Comparison of ENCODE assay signal across 20 cellular contexts in the genomic region with DNA sequence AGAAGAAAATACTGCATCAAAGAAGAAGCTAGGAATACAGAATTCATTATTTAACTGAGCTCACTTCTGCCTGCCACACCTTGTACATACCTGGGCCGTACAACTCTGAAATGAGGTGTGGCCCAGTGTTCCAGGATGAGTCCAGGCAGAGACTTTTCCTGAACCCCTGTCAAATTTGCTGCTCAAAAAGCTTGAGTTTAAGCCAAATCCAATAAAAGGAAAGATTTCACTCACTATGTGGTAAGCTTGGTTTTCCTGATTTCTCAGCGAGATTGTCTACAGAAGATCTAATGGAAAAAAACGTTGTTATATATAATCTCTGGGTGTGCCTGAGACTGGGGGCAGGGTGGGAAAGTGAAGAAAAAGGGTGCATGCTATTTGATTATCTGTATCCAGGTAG.
DNase-seq lines count a peak whose midpoint lies in the region; ATAC-seq and TF ChIP-seq lines count a peak whose summit lies in the region.
"Had no signal": no experiment of that assay in that cellular context is flagged by ENCODE, and none has a peak within 500 bp of the region (broad histone marks: within the 10 kb centered on the region; RNA-seq: fewer than 3 reads in every experiment).

No MANE protein-coding gene starts in this region.

- no peaks in the 10 kb centered on the region for H3K9me3 ChIP-seq in SK-N-SH
- H3K9me3 ChIP-seq in left lung = no peaks in the 10 kb centered on the region
- H3K9me3 ChIP-seq in upper lobe of right lung = no peaks in the 10 kb centered on the region
- H3K9me3 ChIP-seq: BE2C had no signal

- peaks cover 14% of the 10 kb centered on the region for H3F3A ChIP-seq in SK-N-SH (replicated peaks; ENCODE audit: insufficient read depth)

- H3K27ac ChIP-seq in SK-N-SH (ENCODE audit: low read depth in 2 of 2, low read length in 1 of 2) (no peak overlapping the region), left lung (peak overlapping the region in 1 of 2 donors; percentile 6), upper lobe of right lung (no peak overlapping the region)
- H3K27ac ChIP-seq: 22Rv1 had no signal

- 57% methylated on average over 3 of the region's 3 CpGs for WGBS in SK-N-SH (ENCODE audit: low lambda C conversion rate)

- H3K4me1 ChIP-seq in SK-N-SH (ENCODE audit: control insufficient read depth in 1 of 2, insufficient read depth in 2 of 2, low read depth in 1 of 2, low read length in 1 of 2) (no peaks in the 10 kb centered on the region; a peak in 1 of 4 replicates), left lung (no peaks in the 10 kb centered on the region), upper lobe of right lung (no peaks in the 10 kb centered on the region)
- H3K4me1 ChIP-seq: BE2C had no signal

- H3K27me3 ChIP-seq in SK-N-SH (ENCODE audit: insufficient read depth) (no peaks in the 10 kb centered on the region), left lung (no peaks in the 10 kb centered on the region), upper lobe of right lung (no peaks in the 10 kb centered on the region)
- H3K27me3 ChIP-seq: BE2C had no signal

- CTCF ChIA-PET in SK-N-SH (lab: Yijun Ruan, JAX) = interaction anchor here (0.8 to 1.3 kb wide), 3 partner anchors 13 to 309 kb away, joined by 3 to 4 read pairs (median 3); no protein-coding TSS in a partner anchor

- H2AFZ ChIP-seq in SK-N-SH (ENCODE audit: low read depth) = peak overlapping the region; percentile 37

- TF ChIP-seq EP300 in SK-N-SH (IDR thresholded peaks at IDR 0.05; ENCODE audit: borderline replicate concordance in 1 of 2, low read depth in 1 of 2, low read length in 1 of 2) = no peak

- no peak overlapping the region for H3K9ac ChIP-seq in SK-N-SH

- no peaks in the 10 kb centered on the region for H3K79me2 ChIP-seq in SK-N-SH (ENCODE audit: insufficient read depth)

- ATAC-seq in SK-N-SH treated with all-trans-retinoic acid at 6 μM for 48 hours (no peak), left lung (peak; percentile 91), upper lobe of right lung (peak; percentile 82)
- ATAC-seq: Panc1 had no signal

- intact Hi-C loops in left lung (cut with DNase I) = no loop called here
- intact Hi-C loops in upper lobe of right lung (cut with DNase I) = no loop called here

- POLR2A ChIA-PET in SK-N-SH (lab: Yijun Ruan, JAX) = no interaction called here

- TF ChIP-seq CTCF in SK-N-SH (IDR thresholded peaks at IDR 0.05) (no peak), epithelial cell of esophagus (IDR thresholded peaks at IDR 0.05; ENCODE audit: insufficient read depth, low read depth, low read length, missing control alignments) (no peak), left lung (IDR thresholded peaks at IDR 0.05) (no peak), upper lobe of right lung (IDR thresholded peaks at IDR 0.05) (no peak)

- H3K4me3 ChIP-seq in SK-N-SH (ENCODE audit: low read depth in 2 of 2, low read length in 1 of 2) (no peak overlapping the region), epithelial cell of esophagus (ENCODE audit: low read length) (no peak overlapping the region), left lung (no peak overlapping the region), upper lobe of right lung (no peak overlapping the region)

- H3K9me2 ChIP-seq in SK-N-SH = no peaks in the 10 kb centered on the region

- no peaks in the 10 kb centered on the region for H4K20me1 ChIP-seq in SK-N-SH (ENCODE audit: insufficient read depth)

- H3K4me2 ChIP-seq in SK-N-SH = no peak overlapping the region

- H3K36me3 ChIP-seq in SK-N-SH (replicated peaks in 1 of 2; ENCODE audit: control insufficient read depth in 1 of 2, insufficient read depth in 2 of 2, low read length in 1 of 2) (no peaks in the 10 kb centered on the region), left lung (no peaks in the 10 kb centered on the region), upper lobe of right lung (no peaks in the 10 kb centered on the region)
- H3K36me3 ChIP-seq: BE2C had no signal

- no peak for TF ChIP-seq RAD21 in SK-N-SH (IDR thresholded peaks at IDR 0.05; ENCODE audit: low read length)

- DNase-seq in SK-N-SH (no peak), epithelial cell of esophagus (ENCODE audit: low read depth) (peak; percentile 91), left lung (no peak), upper lobe of right lung (no peak), NCI-H82 (lab: John Stamatoyannopoulos, UW) (no peak), hypothalamus (lab: John Stamatoyannopoulos, UW) (no peak)
- no peak for DNase-seq in stimulated activated naive CD4-positive, alpha-beta T cell (lab: John Stamatoyannopoulos, UW)
- DNase-seq: BE2C; CD4-positive, alpha-beta T cell; DMS79 treated with DMSO at 0.1 percent for 48 hours; H9; MV-4-11; NCI-H1417; NCI-H1930; NCI-H2171; NCI-H446 treated with DMSO at 0.1 percent for 48 hours; Right ventricle myocardium superior had no signal

TF ChIP-seq in SK-N-SH, 30 proteins besides CTCF, POLR2A, EP300 and RAD21 (continues in another document):
- TF ChIP-seq FOSL2 (IDR thresholded peaks at IDR 0.05; ENCODE audit: borderline replicate concordance, low read depth) (no peak), EZH2phosphoT487 (IDR thresholded peaks at IDR 0.05; ENCODE audit: borderline replicate concordance, low read depth) (no peak), JUND (IDR thresholded peaks at IDR 0.05) (no peak), RFX5 (IDR thresholded peaks at IDR 0.05; ENCODE audit: low read length) (no peak), TCF12 (IDR thresholded peaks at IDR 0.05) (no peak), SMC3 (IDR thresholded peaks at IDR 0.05; ENCODE audit: low read depth, low read length) (no peak)
- TF ChIP-seq, protein P1, sequence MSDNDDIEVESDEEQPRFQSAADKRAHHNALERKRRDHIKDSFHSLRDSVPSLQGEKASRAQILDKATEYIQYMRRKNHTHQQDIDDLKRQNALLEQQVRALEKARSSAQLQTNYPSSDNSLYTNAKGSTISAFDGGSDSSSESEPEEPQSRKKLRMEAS (IDR thresholded peaks at IDR 0.05; ENCODE audit: low read depth) = no peak
- TF ChIP-seq, protein P2, sequence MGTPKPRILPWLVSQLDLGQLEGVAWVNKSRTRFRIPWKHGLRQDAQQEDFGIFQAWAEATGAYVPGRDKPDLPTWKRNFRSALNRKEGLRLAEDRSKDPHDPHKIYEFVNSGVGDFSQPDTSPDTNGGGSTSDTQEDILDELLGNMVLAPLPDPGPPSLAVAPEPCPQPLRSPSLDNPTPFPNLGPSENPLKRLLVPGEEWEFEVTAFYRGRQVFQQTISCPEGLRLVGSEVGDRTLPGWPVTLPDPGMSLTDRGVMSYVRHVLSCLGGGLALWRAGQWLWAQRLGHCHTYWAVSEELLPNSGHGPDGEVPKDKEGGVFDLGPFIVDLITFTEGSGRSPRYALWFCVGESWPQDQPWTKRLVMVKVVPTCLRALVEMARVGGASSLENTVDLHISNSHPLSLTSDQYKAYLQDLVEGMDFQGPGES (IDR thresholded peaks at IDR 0.05; ENCODE audit: low read depth, low read length) = no peak
- TF ChIP-seq, protein P3, sequence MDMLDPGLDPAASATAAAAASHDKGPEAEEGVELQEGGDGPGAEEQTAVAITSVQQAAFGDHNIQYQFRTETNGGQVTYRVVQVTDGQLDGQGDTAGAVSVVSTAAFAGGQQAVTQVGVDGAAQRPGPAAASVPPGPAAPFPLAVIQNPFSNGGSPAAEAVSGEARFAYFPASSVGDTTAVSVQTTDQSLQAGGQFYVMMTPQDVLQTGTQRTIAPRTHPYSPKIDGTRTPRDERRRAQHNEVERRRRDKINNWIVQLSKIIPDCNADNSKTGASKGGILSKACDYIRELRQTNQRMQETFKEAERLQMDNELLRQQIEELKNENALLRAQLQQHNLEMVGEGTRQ (IDR thresholded peaks at IDR 0.05; ENCODE audit: borderline replicate concordance, low read depth, low read length) = no peak

TF ChIP-seq in SK-N-SH treated with all-trans-retinoic acid at 6 μM for 48 hours, 23 proteins besides CTCF, POLR2A, EP300 and RAD21:
- TF ChIP-seq RARB (CRISPR knock-in tag; IDR thresholded peaks at IDR 0.05) (no peak), ZC3H10 (CRISPR knock-in tag; IDR thresholded peaks at IDR 0.05) (no peak), ZNF8 (CRISPR knock-in tag; IDR thresholded peaks at IDR 0.05) (no peak), ZNF565 (CRISPR knock-in tag; conservative IDR thresholded peaks at IDR 0.05; ENCODE audit: low read depth) (no peak), ARNTL (CRISPR knock-in tag; IDR thresholded peaks at IDR 0.05; ENCODE audit: borderline replicate concordance, low read depth) (no peak), ISL1 (CRISPR knock-in tag; IDR thresholded peaks at IDR 0.05) (no peak), SNAI2 (CRISPR knock-in tag; IDR thresholded peaks at IDR 0.05) (no peak), TCF4 (CRISPR knock-in tag; IDR thresholded peaks at IDR 0.05; ENCODE audit: borderline replicate concordance) (no peak)
- TF ChIP-seq, protein P4, sequence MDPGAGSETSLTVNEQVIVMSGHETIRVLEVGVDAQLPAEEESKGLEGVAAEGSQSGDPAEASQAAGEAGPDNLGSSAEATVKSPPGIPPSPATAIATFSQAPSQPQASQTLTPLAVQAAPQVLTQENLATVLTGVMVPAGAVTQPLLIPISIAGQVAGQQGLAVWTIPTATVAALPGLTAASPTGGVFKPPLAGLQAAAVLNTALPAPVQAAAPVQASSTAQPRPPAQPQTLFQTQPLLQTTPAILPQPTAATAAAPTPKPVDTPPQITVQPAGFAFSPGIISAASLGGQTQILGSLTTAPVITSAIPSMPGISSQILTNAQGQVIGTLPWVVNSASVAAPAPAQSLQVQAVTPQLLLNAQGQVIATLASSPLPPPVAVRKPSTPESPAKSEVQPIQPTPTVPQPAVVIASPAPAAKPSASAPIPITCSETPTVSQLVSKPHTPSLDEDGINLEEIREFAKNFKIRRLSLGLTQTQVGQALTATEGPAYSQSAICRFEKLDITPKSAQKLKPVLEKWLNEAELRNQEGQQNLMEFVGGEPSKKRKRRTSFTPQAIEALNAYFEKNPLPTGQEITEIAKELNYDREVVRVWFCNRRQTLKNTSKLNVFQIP (CRISPR knock-in tag; IDR thresholded peaks at IDR 0.05; ENCODE audit: borderline replicate concordance, low read depth) = no peak
TF ChIP-seq in SK-N-SH treated with all-trans-retinoic acid at 6 μM for 48 hours: peak in this region for 0.
